8 cellular contexts compared by ENCODE assay signal in the genomic region with DNA sequence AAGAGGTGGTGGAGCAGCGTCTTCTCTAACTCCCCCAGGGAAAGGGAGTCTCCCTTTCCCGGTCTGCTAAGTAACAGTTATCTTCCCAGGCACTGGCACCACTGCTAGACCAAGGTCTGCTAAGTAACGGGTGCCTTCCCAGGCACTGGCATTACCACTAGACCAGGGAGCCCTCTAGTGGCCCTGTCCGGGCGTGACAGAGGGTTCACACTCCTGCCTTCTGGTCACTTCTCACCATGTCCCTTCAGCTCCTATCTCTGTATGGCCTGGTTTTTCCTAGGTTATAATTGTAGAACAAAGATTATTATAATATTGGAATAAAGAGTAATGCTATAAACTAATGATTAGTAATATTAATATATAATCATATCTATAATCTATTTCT. TPM values are rescaled to one million over a fixed set of nuclear protein-coding genes. Genes with fewer than 3 reads are reported as not detected.
DNase-seq lines count a peak whose midpoint lies in the region; ATAC-seq and TF ChIP-seq lines count a peak whose summit lies in the region.
"Not testable (repeated sequence)": the region's sequence is repeated elsewhere in the genome, so short reads cannot be mapped to it uniquely, and the experiment has no call there.

No MANE protein-coding gene starts in this region.

- not testable (repeated sequence) for H3K4me3 ChIP-seq in CD8-positive, alpha-beta T cell (ENCODE audit: low read depth, low read length); liver (ENCODE audit: low read depth in 1 of 3, low read length in 3 of 3)

- WGBS in liver, result 5% methylated on average over 3 of the region's 5 CpGs

- H3K27me3 Mint-ChIP-seq in CD8-positive, alpha-beta T cell (ENCODE audit: low read depth); central memory CD8-positive, alpha-beta T cell: not testable (repeated sequence)

- not testable (repeated sequence) for H3K9ac ChIP-seq in liver (ENCODE audit: low read depth in 1 of 2, low read length in 2 of 2)

- not testable (repeated sequence) for H3K27me3 ChIP-seq in CD8-positive, alpha-beta T cell (ENCODE audit: insufficient read depth, low read length); liver (ENCODE audit: control insufficient read depth in 4 of 4, insufficient read depth in 4 of 4, low read length in 3 of 4)

- peak; percentile 56 for ATAC-seq in CD8-positive, alpha-beta T cell
- ATAC-seq in GM19455 (IDR thresholded peaks at IDR 0.05; ENCODE audit: unreplicated experiment) (peak; percentile 31), HG03354 (IDR thresholded peaks at IDR 0.05; ENCODE audit: poor library complexity, severe bottlenecking, unreplicated experiment) (peak; percentile 40)
- ATAC-seq in central memory CD8-positive, alpha-beta T cell (replicated peaks; ENCODE audit: extremely low read depth, poor library complexity, severe bottlenecking), result peak; percentile 66

- peak; percentile 43 for TF ChIP-seq CTCF in CD8-positive, alpha-beta T cell (IDR thresholded peaks at IDR 0.05)
- TF ChIP-seq CTCF in liver (IDR thresholded peaks at IDR 0.05; ENCODE audit: low read depth, low read length, missing input control), result peak; percentile 35

- TF ChIP-seq RAD21 in liver (IDR thresholded peaks at IDR 0.05), result peak; percentile 49 to 62

- CTCF ChIA-PET in CD8-positive, alpha-beta T cell (lab: Charles Lee), result interaction anchor here (0.7 to 1.5 kb wide), 4 partner anchors 63 to 286 kb away, joined by 3 to 5 read pairs (median 4); no protein-coding TSS in a partner anchor

- H3K4me1 ChIP-seq in CD8-positive, alpha-beta T cell (ENCODE audit: insufficient read depth, low read length); liver (ENCODE audit: control insufficient read depth in 4 of 4, insufficient read depth in 4 of 4, low read length in 3 of 4): not testable (repeated sequence)

- H3K4me1 Mint-ChIP-seq in CD8-positive, alpha-beta T cell (ENCODE audit: low read depth), result peaks cover 19% of the 10 kb centered on the region
- peaks cover 24% of the 10 kb centered on the region for H3K4me1 Mint-ChIP-seq in central memory CD8-positive, alpha-beta T cell

- H3K9me3 Mint-ChIP-seq in CD8-positive, alpha-beta T cell; central memory CD8-positive, alpha-beta T cell: not testable (repeated sequence)

- H3K9me3 ChIP-seq in CD8-positive, alpha-beta T cell (ENCODE audit: low read length); liver (ENCODE audit: control insufficient read depth in 4 of 4, low read length in 3 of 4): not testable (repeated sequence)

- DNase-seq in CD8-positive, alpha-beta T cell, result peak in 6 of 7 experiments; percentile 58 to 79 (median 68)
- DNase-seq in NCI-H82 treated with DMSO at 0.1 percent for 48 hours (lab: John Stamatoyannopoulos, UW; ENCODE audit: unreplicated experiment), result peak; percentile 2
- DNase-seq in activated CD4-positive, alpha-beta T cell treated with anti-CD3 and anti-CD28 coated beads for 4 hours, result peak; percentile 43 to 57
- DNase-seq in central memory CD8-positive, alpha-beta T cell (ENCODE audit: low spot score in 2 of 2), result peak in 1 of 2 donors; percentile 49
- DNase-seq in stimulated activated CD4-positive, alpha-beta T cell treated with anti-CD3 and anti-CD28 coated beads, TNF-alpha, amount 100 ng/mL, for 24 hours (ENCODE audit: low read depth in 3 of 3), result peak in 2 of 3 experiments; percentile 24 to 63

- peak overlapping the region; percentile 48 for H3K27ac ChIP-seq in CD8-positive, alpha-beta T cell (ENCODE audit: low read depth, low read length)
- H3K27ac ChIP-seq in liver (ENCODE audit: low read depth in 1 of 2, low read length in 2 of 2), result not testable (repeated sequence)

- intact Hi-C loops in CD8-positive, alpha-beta T cell (cut with DNase I, micrococcal nuclease), result loop anchor here (1.0 to 10.0 kb wide), 8 partner anchors 73 to 360 kb away; a partner anchor contains a TSS

- peak overlapping the region; percentile 99 for H3K27ac Mint-ChIP-seq in CD8-positive, alpha-beta T cell
- peak overlapping the region; percentile 92 for H3K27ac Mint-ChIP-seq in central memory CD8-positive, alpha-beta T cell (ENCODE audit: low read depth)

- peaks cover 63% of the 10 kb centered on the region for H3K36me3 Mint-ChIP-seq in CD8-positive, alpha-beta T cell
- peaks cover 53% of the 10 kb centered on the region for H3K36me3 Mint-ChIP-seq in central memory CD8-positive, alpha-beta T cell (ENCODE audit: insufficient read depth)

- H3K36me3 ChIP-seq in CD8-positive, alpha-beta T cell (ENCODE audit: insufficient read depth, low read length), result peaks cover 25% of the 10 kb centered on the region
- peaks cover 16 to 42% (median 34%) of the 10 kb centered on the region in 4 donors for H3K36me3 ChIP-seq in liver (ENCODE audit: control insufficient read depth in 4 of 4, insufficient read depth in 3 of 4, low read depth in 1 of 4, low read length in 3 of 4)

- POLR2A ChIA-PET in CD8-positive, alpha-beta T cell (lab: Charles Lee), result interaction anchor here (0.6 to 1.6 kb wide), 3 partner anchors 51 to 990 kb away, joined by 3 to 4 read pairs (median 3); no protein-coding TSS in a partner anchor

- H3K4me3 Mint-ChIP-seq in CD8-positive, alpha-beta T cell, result peak overlapping the region; percentile 76
- peak overlapping the region; percentile 58 for H3K4me3 Mint-ChIP-seq in central memory CD8-positive, alpha-beta T cell

RNA-seq across cellular contexts. Expression of a gene that starts 12.6 kb away (rescaled TPM):
- total RNA-seq in CD8-positive, alpha-beta T cell, result 10 to 100 TPM; 73.6 to 84.3 TPM
- total RNA-seq in liver, result 10 to 100 TPM in 1 of 2 donors, 1 to 10 TPM in 1; 6.0 to 50.8 TPM
- 10 to 100 TPM; 12.2 to 16.5 TPM for polyA plus RNA-seq in liver

RNA-seq across cellular contexts. Expression of a gene that starts 28.0 kb away (rescaled TPM):
- 10 to 100 TPM in 1 of 2 experiments, 1 to 10 TPM in 1; 8.9 to 10.2 TPM for total RNA-seq in CD8-positive, alpha-beta T cell
- total RNA-seq in liver, result 1 to 10 TPM; 2.8 to 3.5 TPM
- polyA plus RNA-seq in liver, result 1 to 10 TPM; 1.5 to 3.5 TPM

RNA-seq across cellular contexts. Expression of a gene that starts 37.8 kb away (rescaled TPM):
- total RNA-seq in CD8-positive, alpha-beta T cell, result not detected
- not detected for total RNA-seq in liver
- 1 to 10 TPM in 1 of 2 donors, under 1 TPM in 1; 0.07 to 1.7 TPM for polyA plus RNA-seq in liver
